8 cellular contexts compared by ENCODE assay signal in genomic region chr1:35929730-35930592, GRCh38. TPM values are rescaled to one million over a fixed set of nuclear protein-coding genes. Genes with fewer than 3 reads are reported as not detected.
DNase-seq lines count a peak whose midpoint lies in the region; ATAC-seq, FAIRE-seq and TF ChIP-seq lines count a peak whose summit lies in the region.

No MANE protein-coding gene starts in this region.

- TF ChIP-seq POLR2A in GM12892 (IDR thresholded peaks at IDR 0.05; ENCODE audit: low read depth, low read length), result no peak; the same call in 1 of the 2 replicates

- H3K4me3 ChIP-seq in endodermal cell (ENCODE audit: low read length), result peak overlapping the region; percentile 94

- POLR2A ChIA-PET in activated CD4-positive, alpha-beta memory T cell treated with anti-CD3 and anti-CD28 coated beads for 36 hours (lab: Charles Lee), result interaction anchor here (0.5 to 1.6 kb wide), 5 partner anchors 12 to 467 kb away, joined by 3 to 9 read pairs (median 3); partner anchors contain the start of gene AGO1

- H3K9me3 Mint-ChIP-seq in activated CD4-positive, alpha-beta memory T cell treated with anti-CD3 and anti-CD28 coated beads for 36 hours, result no peaks in the 10 kb centered on the region
- H3K9me3 Mint-ChIP-seq in endodermal cell, result no peaks in the 10 kb centered on the region
- H3K9me3 Mint-ChIP-seq in mesothelial cell of epicardium, result no peaks in the 10 kb centered on the region
- no peaks in the 10 kb centered on the region for H3K9me3 Mint-ChIP-seq in stimulated activated naive B cell treated with anti-CD40 and anti-IgM and Interleukin-4, amounts not matched to agents 10 μg/mL and 1 μg/mL and 100 μg/mL, for 72 hours

- peak; percentile 17 for FAIRE-seq in GM12892 (lab: Jason Lieb, UNC)

- peak overlapping the region; percentile 76 for H3K9ac ChIP-seq in endodermal cell (ENCODE audit: extremely low read depth, low read length, poor library complexity, severe bottlenecking)

- CTCF ChIA-PET in activated CD4-positive, alpha-beta memory T cell treated with anti-CD3 and anti-CD28 coated beads for 36 hours (lab: Charles Lee), result interaction anchor here (1.0 to 2.6 kb wide), 3 partner anchors 16 to 167 kb away, joined by 3 to 17 read pairs (median 4); partner anchors contain the start of gene AGO1

- intact Hi-C loops in activated CD4-positive, alpha-beta memory T cell treated with anti-CD3 and anti-CD28 coated beads for 36 hours (cut with micrococcal nuclease), result loop anchor here (5.0 to 10.0 kb wide), 3 partner anchors 95 to 292 kb away; partner anchors contain the start of genes AGO4 and THRAP3

- DNase-seq in GM12892 (ENCODE audit: insufficient read length), result no peak
- peak; percentile 66 for DNase-seq in NCI-H2196 (lab: John Stamatoyannopoulos, UW; ENCODE audit: unreplicated experiment)
- peak; percentile 55 for DNase-seq in activated CD4-positive, alpha-beta memory T cell treated with anti-CD3 and anti-CD28 coated beads for 36 hours
- DNase-seq in endodermal cell, result peak; percentile 85
- DNase-seq in mesothelial cell of epicardium (ENCODE audit: low spot score in 2 of 2, unreplicated experiment in 2 of 2), result peak; percentile 21 to 42
- peak; percentile 13 for DNase-seq in stimulated activated naive B cell treated with anti-CD40 and anti-IgM and Interleukin-4, amounts not matched to agents 10 μg/mL and 1 μg/mL and 100 μg/mL, for 72 hours

- H3K27me3 ChIP-seq in endodermal cell (ENCODE audit: control insufficient read depth, insufficient read depth, low read length, poor library complexity, severe bottlenecking), result no peaks in the 10 kb centered on the region

- H3K4me1 ChIP-seq in endodermal cell (ENCODE audit: control insufficient read depth, insufficient read depth, low read length), result no peaks in the 10 kb centered on the region

- peak overlapping the region; percentile 87 for H3K4me3 Mint-ChIP-seq in activated CD4-positive, alpha-beta memory T cell treated with anti-CD3 and anti-CD28 coated beads for 36 hours
- H3K4me3 Mint-ChIP-seq in endodermal cell (peak overlapping the region; percentile 85), mesothelial cell of epicardium (peak overlapping the region; percentile 90)
- peak overlapping the region; percentile 93 to 96 for H3K4me3 Mint-ChIP-seq in stimulated activated naive B cell treated with anti-CD40 and anti-IgM and Interleukin-4, amounts not matched to agents 10 μg/mL and 1 μg/mL and 100 μg/mL, for 72 hours

- peaks cover 6% of the 10 kb centered on the region for H3K36me3 ChIP-seq in endodermal cell (ENCODE audit: control insufficient read depth, insufficient read depth, low read length)

- H3K27ac Mint-ChIP-seq in activated CD4-positive, alpha-beta memory T cell treated with anti-CD3 and anti-CD28 coated beads for 36 hours, result peak overlapping the region; percentile 93
- H3K27ac Mint-ChIP-seq in endodermal cell (peak overlapping the region; percentile 97), mesothelial cell of epicardium (peak overlapping the region; percentile 98)
- H3K27ac Mint-ChIP-seq in stimulated activated naive B cell treated with anti-CD40 and anti-IgM and Interleukin-4, amounts not matched to agents 10 μg/mL and 1 μg/mL and 100 μg/mL, for 72 hours, result peak overlapping the region; percentile 97

- H3K4me1 Mint-ChIP-seq in activated CD4-positive, alpha-beta memory T cell treated with anti-CD3 and anti-CD28 coated beads for 36 hours (ENCODE audit: low read depth), result peaks cover 33% of the 10 kb centered on the region
- peaks cover 17% of the 10 kb centered on the region for H3K4me1 Mint-ChIP-seq in endodermal cell
- peaks cover 36% of the 10 kb centered on the region for H3K4me1 Mint-ChIP-seq in mesothelial cell of epicardium
- peaks cover 10 to 48% of the 10 kb centered on the region in 2 donors for H3K4me1 Mint-ChIP-seq in stimulated activated naive B cell treated with anti-CD40 and anti-IgM and Interleukin-4, amounts not matched to agents 10 μg/mL and 1 μg/mL and 100 μg/mL, for 72 hours

- TF ChIP-seq CTCF in 22Rv1 (IDR thresholded peaks at IDR 0.05) (no peak), endodermal cell (conservative IDR thresholded peaks at IDR 0.05) (no peak), mesothelial cell of epicardium (IDR thresholded peaks at IDR 0.05; ENCODE audit: unreplicated experiment) (no peak)

- WGBS in endodermal cell (ENCODE audit: insufficient coverage in 1 of 2, insufficient read length in 1 of 2), 2 experiments, result 2 to 6% methylated on average over 10 to 14 of the region's 15 CpGs

- H3K27me3 Mint-ChIP-seq in activated CD4-positive, alpha-beta memory T cell treated with anti-CD3 and anti-CD28 coated beads for 36 hours, result no peaks in the 10 kb centered on the region
- H3K27me3 Mint-ChIP-seq in endodermal cell (ENCODE audit: insufficient read depth) (no peaks in the 10 kb centered on the region), mesothelial cell of epicardium (ENCODE audit: low read depth) (no peaks in the 10 kb centered on the region)
- no peaks in the 10 kb centered on the region for H3K27me3 Mint-ChIP-seq in stimulated activated naive B cell treated with anti-CD40 and anti-IgM and Interleukin-4, amounts not matched to agents 10 μg/mL and 1 μg/mL and 100 μg/mL, for 72 hours

- peak overlapping the region; percentile 90 for H3K27ac ChIP-seq in 22Rv1
- peak overlapping the region; percentile 89 for H3K27ac ChIP-seq in endodermal cell (ENCODE audit: low read depth, low read length)

- ATAC-seq in stimulated activated naive B cell treated with anti-CD40 and anti-IgM and Interleukin-4, amounts not matched to agents 10 μg/mL and 1 μg/mL and 100 μg/mL, for 72 hours (replicated peaks), result peak; percentile 16 to 17
- no peak for ATAC-seq in HG03135 (IDR thresholded peaks at IDR 0.05; ENCODE audit: unreplicated experiment)

- no peaks in the 10 kb centered on the region for H3K9me3 ChIP-seq in endodermal cell (ENCODE audit: control insufficient read depth, low read length)

- H3K36me3 Mint-ChIP-seq in activated CD4-positive, alpha-beta memory T cell treated with anti-CD3 and anti-CD28 coated beads for 36 hours, result peaks cover 2% of the 10 kb centered on the region
- H3K36me3 Mint-ChIP-seq in endodermal cell (ENCODE audit: low read depth) (peaks cover under 1% of the 10 kb centered on the region), mesothelial cell of epicardium (no peaks in the 10 kb centered on the region)
- peaks cover 5 to 15% of the 10 kb centered on the region in 2 donors for H3K36me3 Mint-ChIP-seq in stimulated activated naive B cell treated with anti-CD40 and anti-IgM and Interleukin-4, amounts not matched to agents 10 μg/mL and 1 μg/mL and 100 μg/mL, for 72 hours

RNA-seq across cellular contexts. Expression of gene AGO3, which starts 0.9 kb away (rescaled TPM):
- polyA plus RNA-seq in GM12892 (2012; ENCODE audit: missing spikeins), result 7.1 TPM
- 10 to 100 TPM; 23.1 to 25.3 TPM for total RNA-seq in activated CD4-positive, alpha-beta memory T cell treated with anti-CD3 and anti-CD28 coated beads for 36 hours
- total RNA-seq in endodermal cell, result 10 to 100 TPM; 32.8 to 39.8 TPM
- 17.5 TPM for polyA plus RNA-seq in endodermal cell (2013, experiment 1 of 2)
- 14.5 TPM for polyA plus RNA-seq in endodermal cell (2013, experiment 2 of 2)
- total RNA-seq in mesothelial cell of epicardium, result 48.3 to 52.2 TPM (median 51.7 TPM) in 3 replicates

RNA-seq across cellular contexts. Expression of gene AGO1, which starts 47.0 kb away (rescaled TPM):
- polyA plus RNA-seq in GM12892 (2012; ENCODE audit: missing spikeins), result 8.0 TPM
- 10 to 100 TPM; 28.8 TPM for total RNA-seq in activated CD4-positive, alpha-beta memory T cell treated with anti-CD3 and anti-CD28 coated beads for 36 hours
- 10 to 100 TPM; 54.5 to 65.7 TPM for total RNA-seq in endodermal cell
- polyA plus RNA-seq in endodermal cell (2013, experiment 1 of 2), result 48.5 TPM
- polyA plus RNA-seq in endodermal cell (2013, experiment 2 of 2), result 52.3 TPM
- 50.7 to 53.6 TPM (median 52.5 TPM) in 3 replicates for total RNA-seq in mesothelial cell of epicardium
